Comparison of ENCODE assay signal across 13 cellular contexts in genomic region chr4:46975841-46976551, GRCh38. TPM values are rescaled to one million over a fixed set of nuclear protein-coding genes. Genes with fewer than 3 reads are reported as not detected.
DNase-seq lines count a peak whose midpoint lies in the region; ATAC-seq and TF ChIP-seq lines count a peak whose summit lies in the region.
"Had no signal": no experiment of that assay in that cellular context is flagged by ENCODE, and none has a peak within 500 bp of the region (broad histone marks: within the 10 kb centered on the region; RNA-seq: fewer than 3 reads in every experiment).

No MANE protein-coding gene starts in this region.

- peak overlapping the region; percentile 63 for H3K4me2 ChIP-seq in OCI-LY3 (ENCODE audit: low read length)

- H3K36me3 ChIP-seq in BE2C (no peaks in the 10 kb centered on the region), OCI-LY3 (replicated peaks; ENCODE audit: low read depth, low read length) (no peaks in the 10 kb centered on the region)
- H3K36me3 ChIP-seq: heart right ventricle had no signal

- H3K27me3 ChIP-seq in BE2C, result no peaks in the 10 kb centered on the region
- H3K27me3 ChIP-seq in OCI-LY3 (ENCODE audit: low read depth, low read length), result no peaks in the 10 kb centered on the region
- H3K27me3 ChIP-seq: heart right ventricle had no signal

- H3K9me3 ChIP-seq in BE2C (no peaks in the 10 kb centered on the region), OCI-LY3 (ENCODE audit: insufficient read depth, low read length) (no peaks in the 10 kb centered on the region)
- H3K9me3 ChIP-seq: heart right ventricle had no signal

- peak overlapping the region; percentile 70 for H3K27ac ChIP-seq in OCI-LY3 (ENCODE audit: low read length)
- H3K27ac ChIP-seq: heart right ventricle had no signal

- no peaks in the 10 kb centered on the region for H3K79me2 ChIP-seq in OCI-LY3 (ENCODE audit: low read length)

- H3K4me3 ChIP-seq in BE2C (ENCODE audit: low read depth, low read length) (peak overlapping the region; percentile 12; the same call in 1 of the 2 replicates), OCI-LY3 (ENCODE audit: low read length) (peak overlapping the region; percentile 64)
- H3K4me3 ChIP-seq: heart right ventricle had no signal

- TF ChIP-seq CTCF in BE2C (IDR thresholded peaks at IDR 0.05; ENCODE audit: low read depth, low read length) (no peak), OCI-LY3 (IDR thresholded peaks at IDR 0.05; ENCODE audit: low read depth, low read length) (no peak)

- peak overlapping the region; percentile 55 for H3K9ac ChIP-seq in OCI-LY3 (ENCODE audit: low read length)

- no peaks in the 10 kb centered on the region for H4K20me1 ChIP-seq in OCI-LY3 (ENCODE audit: insufficient read depth, low read length)

- H3K4me1 ChIP-seq in BE2C (peaks cover 34% of the 10 kb centered on the region), OCI-LY3 (ENCODE audit: low read length) (peaks cover 39% of the 10 kb centered on the region)

- H2AFZ ChIP-seq in OCI-LY3 (ENCODE audit: low read depth, low read length), result peak overlapping the region; percentile 59

- ATAC-seq in GM19395 (IDR thresholded peaks at IDR 0.05; ENCODE audit: unreplicated experiment) (peak; percentile 82), HG03175 (IDR thresholded peaks at IDR 0.05; ENCODE audit: unreplicated experiment) (peak; percentile 77), GM18870 (IDR thresholded peaks at IDR 0.05; ENCODE audit: unreplicated experiment) (no peak)
- ATAC-seq: effector memory CD8-positive, alpha-beta T cell had no signal

- DNase-seq in BE2C (no peak), NCI-H524 (lab: John Stamatoyannopoulos, UW) (no peak), iPS-NIHi11 (ENCODE audit: low spot score) (no peak)
- no peak for DNase-seq in stimulated activated CD4-positive, alpha-beta T cell treated with anti-CD3 and anti-CD28 coated beads, Interleukin-2, amount 100 ng/mL, for 48 hours
- DNase-seq: activated CD8-positive, alpha-beta memory T cell treated with anti-CD3 and anti-CD28 coated beads for 24 hours; effector memory CD8-positive, alpha-beta T cell; heart right ventricle; NCI-H1105 treated with DMSO at 0.1 percent for 48 hours; occipital lobe had no signal

RNA-seq across cellular contexts. Expression of gene GABRA4, which starts 17.4 kb away (rescaled TPM):
- 17.5 TPM for polyA plus RNA-seq in BE2C (2012; ENCODE audit: insufficient read depth, insufficient read length, low read depth)

RNA-seq across cellular contexts. Expression of gene GABRB1, which starts 55.4 kb away (rescaled TPM):
- 7.2 TPM for polyA plus RNA-seq in BE2C (2012; ENCODE audit: insufficient read depth, insufficient read length, low read depth)
